Comparison of ENCODE assay signal across 11 cellular contexts in the genomic region with DNA sequence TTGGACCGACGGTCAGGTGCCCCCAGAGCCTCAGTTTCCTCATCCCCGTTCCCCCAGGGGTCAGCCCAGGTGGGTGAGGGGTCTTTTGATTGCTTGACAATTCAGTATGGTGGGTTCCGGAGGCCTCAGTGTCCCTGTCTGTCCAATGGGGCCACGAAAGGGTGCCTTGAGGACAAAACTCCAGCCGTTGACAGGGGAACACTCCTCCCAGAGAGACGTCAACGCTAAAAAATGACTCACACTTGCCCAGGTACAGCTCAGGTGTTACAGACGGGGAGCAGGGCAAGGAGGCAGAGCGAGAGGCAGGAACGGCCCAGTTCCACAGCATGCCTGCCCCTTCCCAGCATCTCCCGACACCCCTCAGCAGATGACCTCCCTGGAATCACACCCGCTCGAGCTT. TPM values are rescaled to one million over a fixed set of nuclear protein-coding genes. Genes with fewer than 3 reads are reported as not detected.
DNase-seq lines count a peak whose midpoint lies in the region; ATAC-seq, FAIRE-seq and TF ChIP-seq lines count a peak whose summit lies in the region.
"Had no signal": no experiment of that assay in that cellular context is flagged by ENCODE, and none has a peak within 500 bp of the region (broad histone marks: within the 10 kb centered on the region; RNA-seq: fewer than 3 reads in every experiment).

No MANE protein-coding gene starts in this region.

- no peak for TF ChIP-seq POLR2A in gastroesophageal sphincter (IDR thresholded peaks at IDR 0.05)

- H3K36me3 ChIP-seq in gastroesophageal sphincter (no peaks in the 10 kb centered on the region), small intestine (ENCODE audit: control insufficient read depth in 2 of 2, insufficient read depth in 2 of 2, low read length in 2 of 2) (no peaks in the 10 kb centered on the region), Caco-2 (ENCODE audit: control insufficient read depth, insufficient read depth, low read length) (peaks cover 1% of the 10 kb centered on the region; the same call in 1 of the 2 replicates)

- peak overlapping the region in 3 of 4 donors; percentile 78 to 84 (median 82) for H3K27ac ChIP-seq in gastroesophageal sphincter
- H3K27ac ChIP-seq in small intestine (ENCODE audit: low read depth in 1 of 2, low read length in 1 of 2), result peak overlapping the region in 1 of 2 donors; percentile 5

- H3K27ac Mint-ChIP-seq in activated CD4-positive, alpha-beta T cell treated with anti-CD3 and anti-CD28 coated beads, Interleukin-2, amount 10 ng/mL, durations not matched to agents 7 days and 5 days, result no peak overlapping the region
- H3K27ac Mint-ChIP-seq in T-cell (peak overlapping the region in 1 of 2 donors; percentile 28), Caco-2 (ENCODE audit: unreplicated experiment) (no peak overlapping the region)
- H3K27ac Mint-ChIP-seq: nephron progenitor cell had no signal

- H3K27me3 ChIP-seq in gastroesophageal sphincter, result no peaks in the 10 kb centered on the region
- no peaks in the 10 kb centered on the region for H3K27me3 ChIP-seq in small intestine (ENCODE audit: control insufficient read depth in 2 of 2, insufficient read depth in 2 of 2, low read length in 2 of 2)
- no peaks in the 10 kb centered on the region for H3K27me3 ChIP-seq in Caco-2 (replicated peaks; ENCODE audit: control insufficient read depth, insufficient read depth, low read length)

- POLR2A ChIA-PET in activated CD4-positive, alpha-beta T cell treated with anti-CD3 and anti-CD28 coated beads, Interleukin-2, amount 10 ng/mL, durations not matched to agents 7 days and 5 days (lab: Charles Lee), result no interaction called here
- POLR2A ChIA-PET in T-cell (lab: Charles Lee), result interaction anchor here in 1 of 2 donors (0.6 kb wide), 1 partner anchor 26 kb away, joined by 8 read pairs; no protein-coding TSS in a partner anchor
- POLR2A ChIA-PET in Caco-2 (lab: Charles Lee), result no interaction called here

- WGBS in gastroesophageal sphincter (ENCODE audit: low coverage in 1 of 2), 2 donors, result 47 to 97% methylated on average over 3 to 7 of the region's 14 CpGs
- WGBS in small intestine, 3 donors, result 47 to 75% (median 58%) methylated on average over 14 of the region's 14 CpGs

- peak overlapping the region; percentile 25 for H3K4me3 Mint-ChIP-seq in activated CD4-positive, alpha-beta T cell treated with anti-CD3 and anti-CD28 coated beads, Interleukin-2, amount 10 ng/mL, durations not matched to agents 7 days and 5 days
- H3K4me3 Mint-ChIP-seq in T-cell (peak overlapping the region; percentile 25 to 54 (median 54)), Caco-2 (ENCODE audit: unreplicated experiment) (no peak overlapping the region)

- H3K9me3 ChIP-seq in gastroesophageal sphincter (no peaks in the 10 kb centered on the region), small intestine (ENCODE audit: control insufficient read depth, low read depth) (no peaks in the 10 kb centered on the region), Caco-2 (no peaks in the 10 kb centered on the region)

- BruUV-seq in Caco-2 (replicated peaks; lab: Mats Ljungman, UMichigan), result no TSS peak

- TF ChIP-seq CTCF in gastroesophageal sphincter (IDR thresholded peaks at IDR 0.05) (no peak), Caco-2 (IDR thresholded peaks at IDR 0.05; ENCODE audit: insufficient read depth in 1 of 2, low read depth in 1 of 2, low read length in 1 of 2, severe bottlenecking in 1 of 2, unreplicated experiment in 1 of 2) (no peak)

- ATAC-seq in T-cell (replicated peaks in 1 of 4), result no peak
- ATAC-seq in gastroesophageal sphincter, result no peak

- H3K4me1 ChIP-seq in gastroesophageal sphincter (peaks cover 0 to 59% (median 14%) of the 10 kb centered on the region in 3 donors), small intestine (ENCODE audit: control insufficient read depth in 2 of 2, insufficient read depth in 1 of 2, low read depth in 1 of 2, low read length in 1 of 2) (no peaks in the 10 kb centered on the region), Caco-2 (peaks cover 12% of the 10 kb centered on the region; the same call in 1 of the 2 replicates)

- no peak for DNase-seq in activated CD4-positive, alpha-beta T cell treated with anti-CD3 and anti-CD28 coated beads, Interleukin-2, amount 10 ng/mL, durations not matched to agents 7 days and 5 days
- no peak for DNase-seq in activated CD4-positive, alpha-beta T cell treated with anti-CD3 and anti-CD28 coated beads for 1 hour
- DNase-seq in T-cell (no peak), small intestine (peak; percentile 27), Caco-2 (no peak), OCI-M1 (lab: John Stamatoyannopoulos, UW) (no peak), activated gamma-delta T cell (lab: John Stamatoyannopoulos, UW) (no peak)
- DNase-seq: ACHN, NCI-H2107, nephron progenitor cell had no signal

- intact Hi-C loops in Caco-2 (cut with micrococcal nuclease; ENCODE audit: unreplicated experiment), result no loop called here

- peaks cover 2% of the 10 kb centered on the region for H3K36me3 Mint-ChIP-seq in activated CD4-positive, alpha-beta T cell treated with anti-CD3 and anti-CD28 coated beads, Interleukin-2, amount 10 ng/mL, durations not matched to agents 7 days and 5 days (ENCODE audit: low read depth)
- H3K36me3 Mint-ChIP-seq in T-cell, result no peaks in the 10 kb centered on the region
- peaks cover 12% of the 10 kb centered on the region for H3K36me3 Mint-ChIP-seq in Caco-2 (ENCODE audit: insufficient read depth, unreplicated experiment)

- H3K9me3 Mint-ChIP-seq in activated CD4-positive, alpha-beta T cell treated with anti-CD3 and anti-CD28 coated beads, Interleukin-2, amount 10 ng/mL, durations not matched to agents 7 days and 5 days, result no peaks in the 10 kb centered on the region
- no peaks in the 10 kb centered on the region for H3K9me3 Mint-ChIP-seq in T-cell
- no peaks in the 10 kb centered on the region for H3K9me3 Mint-ChIP-seq in Caco-2 (ENCODE audit: unreplicated experiment)
- H3K9me3 Mint-ChIP-seq: nephron progenitor cell had no signal

- peaks cover 35% of the 10 kb centered on the region for H3K4me1 Mint-ChIP-seq in activated CD4-positive, alpha-beta T cell treated with anti-CD3 and anti-CD28 coated beads, Interleukin-2, amount 10 ng/mL, durations not matched to agents 7 days and 5 days
- H3K4me1 Mint-ChIP-seq in T-cell (peaks cover 27 to 38% (median 35%) of the 10 kb centered on the region in 3 donors), Caco-2 (ENCODE audit: low read depth, unreplicated experiment) (peaks cover 7% of the 10 kb centered on the region)

- CTCF ChIA-PET in activated CD4-positive, alpha-beta T cell treated with anti-CD3 and anti-CD28 coated beads, Interleukin-2, amount 10 ng/mL, durations not matched to agents 7 days and 5 days (lab: Charles Lee), result interaction anchor here (0.6 to 1.7 kb wide), 3 partner anchors 74 to 635 kb away, joined by 3 to 4 read pairs (median 3); a partner anchor contains a TSS
- CTCF ChIA-PET in T-cell (lab: Charles Lee) (interaction anchor here in 1 of 2 donors (0.6 kb wide), 1 partner anchor 1077 kb away, joined by 6 read pairs; no protein-coding TSS in a partner anchor), Caco-2 (lab: Charles Lee) (no interaction called here)

- H3K4me3 ChIP-seq in gastroesophageal sphincter (peak overlapping the region in 1 of 2 donors; percentile 78), small intestine (ENCODE audit: low read depth in 1 of 2, low read length in 2 of 2) (peak overlapping the region in 1 of 2 donors; percentile 89), Caco-2 (ENCODE audit: low read depth, low read length) (no peak overlapping the region)

- FAIRE-seq in small intestine (lab: Jason Lieb, UNC), result no peak

- no peaks in the 10 kb centered on the region for H3K27me3 Mint-ChIP-seq in activated CD4-positive, alpha-beta T cell treated with anti-CD3 and anti-CD28 coated beads, Interleukin-2, amount 10 ng/mL, durations not matched to agents 7 days and 5 days
- no peaks in the 10 kb centered on the region for H3K27me3 Mint-ChIP-seq in T-cell
- H3K27me3 Mint-ChIP-seq in Caco-2 (ENCODE audit: insufficient read depth, unreplicated experiment), result no peaks in the 10 kb centered on the region

- TF ChIP-seq EP300 in gastroesophageal sphincter (IDR thresholded peaks at IDR 0.05), result no peak

RNA-seq across cellular contexts. Expression of a gene that starts 1.8 kb away (rescaled TPM):
- 10 to 100 TPM; 19.6 to 21.9 TPM for total RNA-seq in activated CD4-positive, alpha-beta T cell treated with anti-CD3 and anti-CD28 coated beads, Interleukin-2, amount 10 ng/mL, durations not matched to agents 7 days and 5 days
- total RNA-seq in T-cell (10 to 100 TPM; 10.8 to 23.0 (median 19.5) TPM), gastroesophageal sphincter (10 to 100 TPM in 1 of 4 donors, 1 to 10 TPM in 3; 5.8 to 16.4 (median 7.0) TPM), Caco-2 (2022) (19.6 and 21.8 TPM in 2 replicates)
- polyA plus RNA-seq in small intestine, result 10 to 100 TPM in 2 of 3 donors, 1 to 10 TPM in 1; 8.9 to 21.0 (median 11.0) TPM

RNA-seq across cellular contexts. Expression of a gene that starts 29.0 kb away (rescaled TPM):
- 10 to 100 TPM; 36.2 to 45.3 TPM for total RNA-seq in activated CD4-positive, alpha-beta T cell treated with anti-CD3 and anti-CD28 coated beads, Interleukin-2, amount 10 ng/mL, durations not matched to agents 7 days and 5 days
- total RNA-seq in T-cell (10 to 100 TPM; 27.5 to 46.4 (median 38.3) TPM), gastroesophageal sphincter (10 to 100 TPM; 20.5 to 44.6 (median 30.1) TPM), Caco-2 (2022) (106 and 109 TPM in 2 replicates)
- polyA plus RNA-seq in small intestine, result 100 to 1,000 TPM in 1 of 3 donors, 10 to 100 TPM in 2; 45.8 to 220 (median 75.7) TPM
